16 cellular contexts compared by ENCODE assay signal in genomic region chr17:284676-285355, GRCh38.
"Had no signal": no experiment of that assay in that cellular context is flagged by ENCODE, and none has a peak within 500 bp of the region (broad histone marks: within the 10 kb centered on the region; RNA-seq: fewer than 3 reads in every experiment).

No MANE protein-coding gene starts in this region.

- DNase-seq: activated CD4-positive, alpha-beta memory T cell treated with anti-CD3 and anti-CD28 coated beads, Interleukin-2, amount 10 ng/mL, durations not matched to agents 7 days and 5 days; activated CD4-positive, alpha-beta T cell treated with anti-CD3 and anti-CD28 coated beads for 48 hours; activated CD4-positive, CD25-positive, alpha-beta regulatory T cell; activated CD8-positive, alpha-beta memory T cell treated with anti-CD3 and anti-CD28 coated beads, Interleukin-2, amount 10 ng/mL, durations not matched to agents 7 days and 5 days; activated naive CD4-positive, alpha-beta T cell treated with anti-CD3 and anti-CD28 coated beads for 36 hours; effector memory CD8-positive, alpha-beta T cell; esophagus squamous epithelium; left colon; midbrain; occipital lobe; stimulated activated CD4-positive, alpha-beta T cell treated with anti-CD3 and anti-CD28 coated beads, Interleukin-4, amount 100 ng/mL, for 4 hours; stimulated activated naive B cell treated with anti-CD40 and anti-IgM and Interleukin-4, amounts not matched to agents 10 μg/mL and 1 μg/mL and 100 μg/mL, for 72 hours; T1000 had no signal

- ATAC-seq: activated CD8-positive, alpha-beta memory T cell treated with anti-CD3 and anti-CD28 coated beads, Interleukin-2, amount 10 ng/mL, durations not matched to agents 7 days and 5 days; effector memory CD8-positive, alpha-beta T cell; left colon had no signal

- H3K27ac ChIP-seq: breast epithelium, esophagus squamous epithelium, prostate gland had no signal

- H3K36me3 ChIP-seq: breast epithelium, prostate gland had no signal

- H3K4me3 ChIP-seq: breast epithelium, esophagus squamous epithelium, prostate gland, smooth muscle cell had no signal

- H3K4me1 ChIP-seq: breast epithelium, prostate gland had no signal

- H3K27me3 ChIP-seq: breast epithelium, esophagus squamous epithelium had no signal

- H3K9me3 ChIP-seq: breast epithelium, esophagus squamous epithelium, prostate gland had no signal
